Comparison of ENCODE assay signal across 1 cellular context in genomic region chr16:27439273-27440018, GRCh38.
TF ChIP-seq lines count a peak whose summit lies in the region.

No MANE protein-coding gene starts in this region.

TF ChIP-seq in H1, 55 proteins besides CTCF, POLR2A, EP300 and RAD21 (continued from another document):
- TF ChIP-seq MAX (IDR thresholded peaks at IDR 0.05) (no peak), KDM5A (IDR thresholded peaks at IDR 0.05; ENCODE audit: low read length) (no peak), BRCA1 (IDR thresholded peaks at IDR 0.05; ENCODE audit: low read depth, low read length) (no peak)
TF ChIP-seq in H1: peak in this region for 0.
